19 cellular contexts compared by ENCODE assay signal in the genomic region with DNA sequence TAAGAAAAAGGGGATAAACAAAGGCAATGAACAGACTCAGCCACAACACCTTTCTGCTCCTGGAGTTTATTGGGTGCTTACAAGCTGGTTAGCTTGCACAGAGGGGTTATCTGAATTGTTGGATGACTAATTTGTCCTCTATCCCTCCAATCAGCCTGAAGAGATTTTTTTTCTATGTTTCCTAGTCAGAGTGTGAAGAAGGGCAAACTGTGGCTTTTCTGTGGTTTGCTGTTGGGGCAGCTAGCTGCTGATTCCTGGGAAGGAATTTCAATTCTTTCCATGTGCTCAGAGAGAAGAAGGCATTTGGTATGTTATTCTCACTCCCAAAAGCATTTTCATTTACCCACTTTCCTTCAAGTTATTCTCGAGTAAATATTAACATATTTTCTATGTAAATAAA. TPM values are rescaled to one million over a fixed set of nuclear protein-coding genes. Genes with fewer than 3 reads are reported as not detected.
DNase-seq lines count a peak whose midpoint lies in the region; ATAC-seq lines count a peak whose summit lies in the region.
"Had no signal": no experiment of that assay in that cellular context is flagged by ENCODE, and none has a peak within 500 bp of the region (broad histone marks: within the 10 kb centered on the region; RNA-seq: fewer than 3 reads in every experiment).

No MANE protein-coding gene starts in this region.

- H3K36me3 ChIP-seq in adipocyte (ENCODE audit: control insufficient read depth, insufficient read depth, low read length, severe bottlenecking) = no peaks in the 10 kb centered on the region
- H3K36me3 ChIP-seq in CD8-positive, alpha-beta memory T cell (ENCODE audit: insufficient read depth, low read length) = no peaks in the 10 kb centered on the region
- H3K36me3 ChIP-seq: BE2C; BLaER1 treated with 17β-estradiol and CSF1 and Interleukin-3, amounts not matched to agents 10 nM and 100 nM had no signal

- DNase-seq in adipocyte (ENCODE audit: low read depth) (peak; percentile 5), astrocyte of the hippocampus (ENCODE audit: low read depth, low spot score) (peak; percentile 74), iris pigment epithelial cell (ENCODE audit: low read depth) (peak; percentile 15), NCI-H345 treated with DMSO at 0.1 percent for 48 hours (lab: John Stamatoyannopoulos, UW; ENCODE audit: unreplicated experiment) (no peak), NCI-H774 (lab: John Stamatoyannopoulos, UW) (no peak)
- DNase-seq in CD8-positive, alpha-beta memory T cell = no peak
- DNase-seq: AML-193; BE2C; Caco-2; CD4-positive, alpha-beta T cell; DMS153; DND-41; GM23248; H7; HCEC 1CT had no signal

- no peak for ATAC-seq in HG02642 (IDR thresholded peaks at IDR 0.05; ENCODE audit: poor library complexity, unreplicated experiment)

- no peak overlapping the region for H3K9ac ChIP-seq in adipocyte (ENCODE audit: low read length)
- H3K9ac ChIP-seq: BLaER1 treated with 17β-estradiol and CSF1 and Interleukin-3, amounts not matched to agents 10 nM and 100 nM; GM23248 had no signal

- no peaks in the 10 kb centered on the region for H3K4me1 ChIP-seq in adipocyte (ENCODE audit: control insufficient read depth, insufficient read depth, low read length)
- no peaks in the 10 kb centered on the region for H3K4me1 ChIP-seq in CD8-positive, alpha-beta memory T cell (ENCODE audit: insufficient read depth, low read length)
- H3K4me1 ChIP-seq: BE2C; BLaER1 treated with 17β-estradiol and CSF1 and Interleukin-3, amounts not matched to agents 10 nM and 100 nM; Caco-2 had no signal

- no peaks in the 10 kb centered on the region for H3K36me3 Mint-ChIP-seq in CD8-positive, alpha-beta memory T cell
- H3K36me3 Mint-ChIP-seq: CD14-positive monocyte had no signal

- H3K4me1 Mint-ChIP-seq in CD8-positive, alpha-beta memory T cell = no peaks in the 10 kb centered on the region
- H3K4me1 Mint-ChIP-seq: CD14-positive monocyte had no signal

- no peaks in the 10 kb centered on the region for H3K27me3 Mint-ChIP-seq in CD8-positive, alpha-beta memory T cell
- H3K27me3 Mint-ChIP-seq: CD4-positive, alpha-beta T cell had no signal

- POLR2A ChIA-PET in CD8-positive, alpha-beta memory T cell (lab: Charles Lee) = no interaction called here

- CTCF ChIA-PET in CD8-positive, alpha-beta memory T cell (lab: Charles Lee) = no interaction called here

- no peaks in the 10 kb centered on the region for H3K27me3 ChIP-seq in adipocyte (replicated peaks; ENCODE audit: control insufficient read depth, insufficient read depth, low read length)
- no peaks in the 10 kb centered on the region for H3K27me3 ChIP-seq in CD8-positive, alpha-beta memory T cell (ENCODE audit: insufficient read depth, low read length, poor library complexity, severe bottlenecking)
- H3K27me3 ChIP-seq: BE2C; BLaER1 treated with 17β-estradiol and CSF1 and Interleukin-3, amounts not matched to agents 10 nM and 100 nM had no signal

- H3K27ac ChIP-seq in CD8-positive, alpha-beta memory T cell (ENCODE audit: low read depth, low read length) = no peak overlapping the region
- H3K27ac ChIP-seq: BLaER1 treated with 17β-estradiol and CSF1 and Interleukin-3, amounts not matched to agents 10 nM and 100 nM; GM23248 had no signal

- H3K9me3 ChIP-seq in adipocyte (ENCODE audit: control insufficient read depth, low read length) = no peaks in the 10 kb centered on the region
- H3K9me3 ChIP-seq in CD8-positive, alpha-beta memory T cell (ENCODE audit: low read length) = no peaks in the 10 kb centered on the region
- H3K9me3 ChIP-seq: BE2C; BLaER1 treated with 17β-estradiol and CSF1 and Interleukin-3, amounts not matched to agents 10 nM and 100 nM; Caco-2 had no signal

- H3K9me3 Mint-ChIP-seq in CD8-positive, alpha-beta memory T cell = peaks cover 0 to 9% (median 0%) of the 10 kb centered on the region in 5 donors

- no peak overlapping the region for H3K27ac Mint-ChIP-seq in CD8-positive, alpha-beta memory T cell
- H3K27ac Mint-ChIP-seq: CD14-positive monocyte; CD4-positive, alpha-beta T cell had no signal

- H3K4me3 ChIP-seq in adipocyte (ENCODE audit: low read length) = no peak overlapping the region
- H3K4me3 ChIP-seq in CD8-positive, alpha-beta memory T cell (ENCODE audit: low read length) = no peak overlapping the region
- H3K4me3 ChIP-seq: BLaER1 treated with 17β-estradiol and CSF1 and Interleukin-3, amounts not matched to agents 10 nM and 100 nM; GM23248 had no signal

- H3K4me3 Mint-ChIP-seq in CD8-positive, alpha-beta memory T cell = no peak overlapping the region
- H3K4me3 Mint-ChIP-seq: CD14-positive monocyte; CD4-positive, alpha-beta T cell had no signal

RNA-seq across cellular contexts. Expression of a gene that starts 48.6 kb away (rescaled TPM):
- not detected for total RNA-seq in CD8-positive, alpha-beta memory T cell
- not detected for polyA plus RNA-seq in CD8-positive, alpha-beta memory T cell
- total RNA-seq: CD4-positive, alpha-beta T cell; GM23248 had no signal
- polyA plus RNA-seq: AG04450, CD14-positive monocyte, GM23248 had no signal

Comparison
In these comparisons a context has a peak if more than half of its experiments do, and no peak if none do; other contexts are left out.
1. DNase-seq: peak in adipocyte (single experiment), astrocyte of the hippocampus (single experiment) and iris pigment epithelial cell (single experiment); none in CD8-positive, alpha-beta memory T cell (0 of 5), NCI-H345 treated with DMSO at 0.1 percent for 48 hours (single experiment) and NCI-H774 (single experiment).